10 cellular contexts compared by ENCODE assay signal in genomic region chr2:120863661-120864320, GRCh38.
DNase-seq lines count a peak whose midpoint lies in the region; ATAC-seq, FAIRE-seq and TF ChIP-seq lines count a peak whose summit lies in the region.
"Had no signal": no experiment of that assay in that cellular context is flagged by ENCODE, and none has a peak within 500 bp of the region (broad histone marks: within the 10 kb centered on the region; RNA-seq: fewer than 3 reads in every experiment).

No MANE protein-coding gene starts in this region.

- no peaks in the 10 kb centered on the region for H3K9me1 ChIP-seq in K562 (ENCODE audit: control insufficient read depth, insufficient read depth, low read length)

- in situ Hi-C loops in K562 (cut with MboI) = no loop called here

- H3K79me2 ChIP-seq in K562 (ENCODE audit: control insufficient read depth, insufficient read depth, low read length) = no peaks in the 10 kb centered on the region

- no peak for TF ChIP-seq CTCF in K562 (IDR thresholded peaks at IDR 0.05 in 2 of 3, conservative IDR thresholded peaks at IDR 0.05 in 1 of 3; ENCODE audit: insufficient read depth in 2 of 3, low read depth in 1 of 3, low read length in 3 of 3)

- no peaks in the 10 kb centered on the region for H3K9me3 ChIP-seq in K562 (replicated peaks; ENCODE audit: control insufficient read depth, insufficient read depth, low read depth, low read length)

- H4K20me1 ChIP-seq in K562 (replicated peaks; ENCODE audit: control insufficient read depth, insufficient read depth, low read length) = no peaks in the 10 kb centered on the region

- H3K4me2 ChIP-seq in K562 (ENCODE audit: insufficient read depth, low read length) = peak overlapping the region; percentile 60

- H3K4me1 ChIP-seq in K562 (replicated peaks in 1 of 2; ENCODE audit: control insufficient read depth in 2 of 2, insufficient read depth in 2 of 2, low read length in 2 of 2) = peaks cover 18 to 34% of the 10 kb centered on the region in 2 experiments; a peak in 4 of 5 replicates

- intact Hi-C loops in K562 (cut with micrococcal nuclease) = no loop called here

- TF ChIP-seq RAD21 in K562 (CRISPR knock-in tag; conservative IDR thresholded peaks at IDR 0.05 in 1 of 2, IDR thresholded peaks at IDR 0.05 in 1 of 2) = no peak

- 10% methylated on average over 9 of the region's 10 CpGs for WGBS in K562 (ENCODE audit: insufficient coverage, low coverage, missing lambda C conversion rate)

- CTCF ChIA-PET in K562 (lab: Yijun Ruan, JAX; ENCODE audit: low intra/inter-chr PET ratio) = no interaction called here

- no peak for TF ChIP-seq POLR2A in K562 (conservative IDR thresholded peaks at IDR 0.05)

- ATAC-seq in K562 = peak; percentile 98
- ATAC-seq in left lobe of liver = no peak

- DNase-seq in HT-29 (ENCODE audit: low spot score) = peak; percentile 74
- peak; percentile 86 to 92 (median 88) for DNase-seq in K562 (ENCODE audit: extremely low read depth in 1 of 4, low spot score in 3 of 4)
- DNase-seq in kidney tubule cell (ENCODE audit: low spot score) = peak; percentile 19
- peak; percentile 78 for DNase-seq in urothelium cell line (ENCODE audit: low spot score)
- DNase-seq in NCI-H82 (lab: John Stamatoyannopoulos, UW) = no peak
- no peak for DNase-seq in H7
- DNase-seq in left lobe of liver (ENCODE audit: low spot score) = no peak
- DNase-seq: NCI-H2029 had no signal

- TF ChIP-seq EP300 in K562 (IDR thresholded peaks at IDR 0.05; ENCODE audit: low read length) = no peak; the same call in 1 of the 2 replicates

- peak overlapping the region; percentile 45; the same call in 2 of the 3 replicates for H3K27ac ChIP-seq in K562 (ENCODE audit: extremely low read depth, low read depth, low read length)

- peak; percentile 99 for FAIRE-seq in K562 (lab: Jason Lieb, UNC)
- no peak for FAIRE-seq in urothelium cell line (lab: Jason Lieb, UNC)
- FAIRE-seq: G401.6 had no signal

- POLR2A ChIA-PET in K562 (lab: Yijun Ruan, JAX) = interaction anchor here (0.8 kb wide), 1 partner anchor 11 kb away, joined by 5 read pairs; no protein-coding TSS in a partner anchor

- H3K27me3 ChIP-seq in K562 (ENCODE audit: control insufficient read depth in 2 of 2, insufficient read depth in 2 of 2, low read length in 2 of 2) (peaks cover 13 to 31% of the 10 kb centered on the region in 2 experiments; a peak in 4 of 5 replicates), H7 (ENCODE audit: control insufficient read depth, insufficient read depth, low read length) (no peaks in the 10 kb centered on the region)

- H3K36me3 ChIP-seq in K562 (ENCODE audit: control insufficient read depth, insufficient read depth, low read length) = no peaks in the 10 kb centered on the region
- no peaks in the 10 kb centered on the region for H3K36me3 ChIP-seq in H7 (replicated peaks; ENCODE audit: control insufficient read depth, insufficient read depth, low read length)

- H3K9ac ChIP-seq in K562 (ENCODE audit: insufficient read depth in 1 of 2, low read depth in 2 of 2, low read length in 2 of 2) = peak overlapping the region in 1 of 2 experiments; percentile 41; a peak in 1 of 4 replicates

- no TSS peak for BruUV-seq in K562 (replicated peaks; lab: Mats Ljungman, UMichigan)

- peak overlapping the region; percentile 90 for H2AFZ ChIP-seq in K562 (ENCODE audit: low read depth, low read length)

- H3K4me3 ChIP-seq in K562 (no peak overlapping the region), H7 (ENCODE audit: insufficient read depth, low read depth, low read length) (no peak overlapping the region)
- H3K4me3 ChIP-seq: lung had no signal

TF ChIP-seq in K562, 482 proteins besides CTCF, POLR2A, EP300 and RAD21 (continues in another document):
- TF ChIP-seq NCOA1 (IDR thresholded peaks at IDR 0.05; ENCODE audit: low read depth) (peak; percentile 37; the same call in 1 of the 2 replicates), ZBTB17 (CRISPR knock-in tag; IDR thresholded peaks at IDR 0.05) (no peak), JUN (IDR thresholded peaks at IDR 0.05; ENCODE audit: borderline replicate concordance, low read depth, low read length) (0 out of 2 replicates have a peak, but pooled peaks have one; percentile 38), JUN (CRISPR knock-in tag; IDR thresholded peaks at IDR 0.05; ENCODE audit: borderline replicate concordance) (no peak)
- TF ChIP-seq, protein P1, sequence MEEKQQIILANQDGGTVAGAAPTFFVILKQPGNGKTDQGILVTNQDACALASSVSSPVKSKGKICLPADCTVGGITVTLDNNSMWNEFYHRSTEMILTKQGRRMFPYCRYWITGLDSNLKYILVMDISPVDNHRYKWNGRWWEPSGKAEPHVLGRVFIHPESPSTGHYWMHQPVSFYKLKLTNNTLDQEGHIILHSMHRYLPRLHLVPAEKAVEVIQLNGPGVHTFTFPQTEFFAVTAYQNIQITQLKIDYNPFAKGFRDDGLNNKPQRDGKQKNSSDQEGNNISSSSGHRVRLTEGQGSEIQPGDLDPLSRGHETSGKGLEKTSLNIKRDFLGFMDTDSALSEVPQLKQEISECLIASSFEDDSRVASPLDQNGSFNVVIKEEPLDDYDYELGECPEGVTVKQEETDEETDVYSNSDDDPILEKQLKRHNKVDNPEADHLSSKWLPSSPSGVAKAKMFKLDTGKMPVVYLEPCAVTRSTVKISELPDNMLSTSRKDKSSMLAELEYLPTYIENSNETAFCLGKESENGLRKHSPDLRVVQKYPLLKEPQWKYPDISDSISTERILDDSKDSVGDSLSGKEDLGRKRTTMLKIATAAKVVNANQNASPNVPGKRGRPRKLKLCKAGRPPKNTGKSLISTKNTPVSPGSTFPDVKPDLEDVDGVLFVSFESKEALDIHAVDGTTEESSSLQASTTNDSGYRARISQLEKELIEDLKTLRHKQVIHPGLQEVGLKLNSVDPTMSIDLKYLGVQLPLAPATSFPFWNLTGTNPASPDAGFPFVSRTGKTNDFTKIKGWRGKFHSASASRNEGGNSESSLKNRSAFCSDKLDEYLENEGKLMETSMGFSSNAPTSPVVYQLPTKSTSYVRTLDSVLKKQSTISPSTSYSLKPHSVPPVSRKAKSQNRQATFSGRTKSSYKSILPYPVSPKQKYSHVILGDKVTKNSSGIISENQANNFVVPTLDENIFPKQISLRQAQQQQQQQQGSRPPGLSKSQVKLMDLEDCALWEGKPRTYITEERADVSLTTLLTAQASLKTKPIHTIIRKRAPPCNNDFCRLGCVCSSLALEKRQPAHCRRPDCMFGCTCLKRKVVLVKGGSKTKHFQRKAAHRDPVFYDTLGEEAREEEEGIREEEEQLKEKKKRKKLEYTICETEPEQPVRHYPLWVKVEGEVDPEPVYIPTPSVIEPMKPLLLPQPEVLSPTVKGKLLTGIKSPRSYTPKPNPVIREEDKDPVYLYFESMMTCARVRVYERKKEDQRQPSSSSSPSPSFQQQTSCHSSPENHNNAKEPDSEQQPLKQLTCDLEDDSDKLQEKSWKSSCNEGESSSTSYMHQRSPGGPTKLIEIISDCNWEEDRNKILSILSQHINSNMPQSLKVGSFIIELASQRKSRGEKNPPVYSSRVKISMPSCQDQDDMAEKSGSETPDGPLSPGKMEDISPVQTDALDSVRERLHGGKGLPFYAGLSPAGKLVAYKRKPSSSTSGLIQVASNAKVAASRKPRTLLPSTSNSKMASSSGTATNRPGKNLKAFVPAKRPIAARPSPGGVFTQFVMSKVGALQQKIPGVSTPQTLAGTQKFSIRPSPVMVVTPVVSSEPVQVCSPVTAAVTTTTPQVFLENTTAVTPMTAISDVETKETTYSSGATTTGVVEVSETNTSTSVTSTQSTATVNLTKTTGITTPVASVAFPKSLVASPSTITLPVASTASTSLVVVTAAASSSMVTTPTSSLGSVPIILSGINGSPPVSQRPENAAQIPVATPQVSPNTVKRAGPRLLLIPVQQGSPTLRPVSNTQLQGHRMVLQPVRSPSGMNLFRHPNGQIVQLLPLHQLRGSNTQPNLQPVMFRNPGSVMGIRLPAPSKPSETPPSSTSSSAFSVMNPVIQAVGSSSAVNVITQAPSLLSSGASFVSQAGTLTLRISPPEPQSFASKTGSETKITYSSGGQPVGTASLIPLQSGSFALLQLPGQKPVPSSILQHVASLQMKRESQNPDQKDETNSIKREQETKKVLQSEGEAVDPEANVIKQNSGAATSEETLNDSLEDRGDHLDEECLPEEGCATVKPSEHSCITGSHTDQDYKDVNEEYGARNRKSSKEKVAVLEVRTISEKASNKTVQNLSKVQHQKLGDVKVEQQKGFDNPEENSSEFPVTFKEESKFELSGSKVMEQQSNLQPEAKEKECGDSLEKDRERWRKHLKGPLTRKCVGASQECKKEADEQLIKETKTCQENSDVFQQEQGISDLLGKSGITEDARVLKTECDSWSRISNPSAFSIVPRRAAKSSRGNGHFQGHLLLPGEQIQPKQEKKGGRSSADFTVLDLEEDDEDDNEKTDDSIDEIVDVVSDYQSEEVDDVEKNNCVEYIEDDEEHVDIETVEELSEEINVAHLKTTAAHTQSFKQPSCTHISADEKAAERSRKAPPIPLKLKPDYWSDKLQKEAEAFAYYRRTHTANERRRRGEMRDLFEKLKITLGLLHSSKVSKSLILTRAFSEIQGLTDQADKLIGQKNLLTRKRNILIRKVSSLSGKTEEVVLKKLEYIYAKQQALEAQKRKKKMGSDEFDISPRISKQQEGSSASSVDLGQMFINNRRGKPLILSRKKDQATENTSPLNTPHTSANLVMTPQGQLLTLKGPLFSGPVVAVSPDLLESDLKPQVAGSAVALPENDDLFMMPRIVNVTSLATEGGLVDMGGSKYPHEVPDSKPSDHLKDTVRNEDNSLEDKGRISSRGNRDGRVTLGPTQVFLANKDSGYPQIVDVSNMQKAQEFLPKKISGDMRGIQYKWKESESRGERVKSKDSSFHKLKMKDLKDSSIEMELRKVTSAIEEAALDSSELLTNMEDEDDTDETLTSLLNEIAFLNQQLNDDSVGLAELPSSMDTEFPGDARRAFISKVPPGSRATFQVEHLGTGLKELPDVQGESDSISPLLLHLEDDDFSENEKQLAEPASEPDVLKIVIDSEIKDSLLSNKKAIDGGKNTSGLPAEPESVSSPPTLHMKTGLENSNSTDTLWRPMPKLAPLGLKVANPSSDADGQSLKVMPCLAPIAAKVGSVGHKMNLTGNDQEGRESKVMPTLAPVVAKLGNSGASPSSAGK (IDR thresholded peaks at IDR 0.05) = peak; percentile 67
- TF ChIP-seq, protein P2, sequence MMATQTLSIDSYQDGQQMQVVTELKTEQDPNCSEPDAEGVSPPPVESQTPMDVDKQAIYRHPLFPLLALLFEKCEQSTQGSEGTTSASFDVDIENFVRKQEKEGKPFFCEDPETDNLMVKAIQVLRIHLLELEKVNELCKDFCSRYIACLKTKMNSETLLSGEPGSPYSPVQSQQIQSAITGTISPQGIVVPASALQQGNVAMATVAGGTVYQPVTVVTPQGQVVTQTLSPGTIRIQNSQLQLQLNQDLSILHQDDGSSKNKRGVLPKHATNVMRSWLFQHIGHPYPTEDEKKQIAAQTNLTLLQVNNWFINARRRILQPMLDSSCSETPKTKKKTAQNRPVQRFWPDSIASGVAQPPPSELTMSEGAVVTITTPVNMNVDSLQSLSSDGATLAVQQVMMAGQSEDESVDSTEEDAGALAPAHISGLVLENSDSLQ (IDR thresholded peaks at IDR 0.05) = peak; percentile 40; the same call in 1 of the 2 replicates

Comparison
In these comparisons a context has a peak if more than half of its experiments do, and no peak if none do; other contexts are left out.
1. DNase-seq: peak in HT-29 (single experiment), K562 (4 of 4), kidney tubule cell (single experiment) and urothelium cell line (single experiment); none in NCI-H82 (single experiment), H7 (single experiment) and left lobe of liver (single experiment).